10 cellular contexts compared by ENCODE assay signal in the genomic region with DNA sequence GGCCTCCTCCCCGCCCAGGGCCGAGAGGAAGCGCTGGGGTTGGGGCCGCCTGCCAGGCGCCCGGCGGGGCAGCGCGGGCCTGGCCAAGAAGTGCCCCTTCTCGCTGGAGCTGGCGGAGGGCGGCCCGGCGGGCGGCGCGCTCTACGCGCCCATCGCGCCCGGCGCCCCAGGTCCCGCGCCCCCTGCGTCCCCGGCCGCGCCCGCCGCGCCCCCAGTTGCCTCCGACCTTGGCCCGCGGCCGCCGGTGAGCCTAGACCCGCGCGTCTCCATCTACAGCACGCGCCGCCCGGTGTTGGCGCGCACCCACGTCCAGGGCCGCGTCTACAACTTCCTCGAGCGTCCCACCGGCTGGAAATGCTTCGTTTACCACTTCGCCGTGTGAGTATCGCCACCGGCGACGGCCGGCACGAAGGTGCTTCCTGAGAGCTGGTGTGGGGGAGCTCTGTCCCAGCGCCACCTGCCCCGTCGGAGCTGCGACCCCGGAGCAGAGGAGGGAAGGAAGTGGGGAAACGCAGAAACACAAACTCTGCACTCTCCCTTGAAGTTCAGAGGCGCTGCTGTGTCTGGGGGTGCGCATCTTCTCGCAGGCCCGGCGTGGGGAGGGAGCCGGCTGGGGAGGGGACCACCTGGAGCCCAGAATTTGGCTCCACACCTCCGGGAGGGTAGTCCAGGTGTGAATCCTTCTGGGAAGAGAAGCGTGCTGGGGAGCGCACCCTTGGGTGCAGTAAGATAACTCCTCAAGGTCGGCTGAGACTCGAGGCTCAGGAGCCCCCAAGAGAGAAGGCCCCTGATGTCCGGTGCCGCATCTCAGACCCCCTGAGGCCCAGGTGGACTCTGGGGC. TPM values are rescaled to one million over a fixed set of nuclear protein-coding genes. Genes with fewer than 3 reads are reported as not detected.
DNase-seq lines count a peak whose midpoint lies in the region; ATAC-seq, FAIRE-seq and TF ChIP-seq lines count a peak whose summit lies in the region.
"Had no signal": no experiment of that assay in that cellular context is flagged by ENCODE, and none has a peak within 500 bp of the region (broad histone marks: within the 10 kb centered on the region; RNA-seq: fewer than 3 reads in every experiment).

No MANE protein-coding gene starts in this region.

- H3K4me3 ChIP-seq in lower lobe of right lung (peak overlapping the region; percentile 61), tibial nerve (peak overlapping the region in 3 of 4 donors; percentile 9 to 49 (median 49))

- intact Hi-C loops in lower lobe of right lung (cut with DNase I), result loop anchor here (10.0 kb wide), 1 partner anchor 449 kb away; no protein-coding TSS in a partner anchor

- H3K9me3 ChIP-seq in lower lobe of right lung, result no peaks in the 10 kb centered on the region
- H3K9me3 ChIP-seq in tibial nerve, result peaks cover 0 to 10% (median 0%) of the 10 kb centered on the region in 4 donors

- H3K27ac ChIP-seq in lower lobe of right lung, result peak overlapping the region; percentile 62
- peak overlapping the region in 1 of 4 donors; percentile 45 for H3K27ac ChIP-seq in tibial nerve

- TF ChIP-seq EP300 in tibial nerve (IDR thresholded peaks at IDR 0.05), result no peak

- H3K36me3 Mint-ChIP-seq in activated naive CD4-positive, alpha-beta T cell treated with anti-CD3 and anti-CD28 coated beads, Interleukin-2, amount 50 U/mL, for 72 hours, result no peaks in the 10 kb centered on the region

- ATAC-seq in activated naive CD4-positive, alpha-beta T cell treated with anti-CD3 and anti-CD28 coated beads, Interleukin-2, amount 50 U/mL, for 72 hours, result peak; percentile 48 to 52
- ATAC-seq in lower lobe of right lung, result peak in 1 of 2 donors; percentile 1

- peaks cover 35% of the 10 kb centered on the region for H3K4me1 ChIP-seq in lower lobe of right lung
- peaks cover 0 to 19% (median 8%) of the 10 kb centered on the region in 4 donors for H3K4me1 ChIP-seq in tibial nerve

- DNase-seq in NOMO-1 treated with DMSO at 0.1 percent for 48 hours (lab: John Stamatoyannopoulos, UW; ENCODE audit: unreplicated experiment) (peak; percentile 7), NOMO-1 treated with dmso at 0.1 percent for 144 hours (lab: John Stamatoyannopoulos, UW; ENCODE audit: unreplicated experiment) (no peak), lower lobe of right lung (peak; percentile 70), tibial nerve (ENCODE audit: low spot score in 2 of 2) (no peak), NCI-H128 (lab: John Stamatoyannopoulos, UW; ENCODE audit: unreplicated experiment) (no peak), AML-193 (lab: John Stamatoyannopoulos, UW) (no peak), GM12891 (ENCODE audit: insufficient read length, low spot score) (no peak)
- peak; percentile 48 to 63 for DNase-seq in activated naive CD4-positive, alpha-beta T cell treated with anti-CD3 and anti-CD28 coated beads, Interleukin-2, amount 50 U/mL, for 72 hours (ENCODE audit: low spot score in 2 of 2)

- WGBS in tibial nerve, 2 donors, result 5 to 12% methylated on average over 33 to 68 of the region's 80 CpGs

- FAIRE-seq in GM12891 (lab: Jason Lieb, UNC), result no peak
- FAIRE-seq: islet of Langerhans had no signal

- H3K27ac Mint-ChIP-seq in activated naive CD4-positive, alpha-beta T cell treated with anti-CD3 and anti-CD28 coated beads, Interleukin-2, amount 50 U/mL, for 72 hours, result peak overlapping the region in 1 of 2 donors; percentile 81

- TF ChIP-seq POLR2A in tibial nerve (IDR thresholded peaks at IDR 0.05) (no peak), GM12891 (IDR thresholded peaks at IDR 0.05; ENCODE audit: low read depth, low read length) (no peak)

- H3K27me3 ChIP-seq in lower lobe of right lung (ENCODE audit: low read depth) (peaks cover 4% of the 10 kb centered on the region), tibial nerve (peaks cover 0 to 63% of the 10 kb centered on the region in 2 donors)

- H3K36me3 ChIP-seq in lower lobe of right lung, result no peaks in the 10 kb centered on the region
- no peaks in the 10 kb centered on the region for H3K36me3 ChIP-seq in tibial nerve

- H3K9me3 Mint-ChIP-seq in activated naive CD4-positive, alpha-beta T cell treated with anti-CD3 and anti-CD28 coated beads, Interleukin-2, amount 50 U/mL, for 72 hours, result no peaks in the 10 kb centered on the region

- TF ChIP-seq CTCF in lower lobe of right lung (IDR thresholded peaks at IDR 0.05), result no peak
- TF ChIP-seq CTCF in tibial nerve (IDR thresholded peaks at IDR 0.05), result no peak

TF ChIP-seq in GM12891, 5 proteins besides CTCF, POLR2A, EP300 and RAD21:
- no peak for TF ChIP-seq PAX5 (IDR thresholded peaks at IDR 0.05; ENCODE audit: insufficient read depth, low read length, severe bottlenecking)

RNA-seq across cellular contexts. Expression of a gene that starts 0.5 kb away (rescaled TPM):
- 10 to 100 TPM; 12.2 to 19.3 TPM for total RNA-seq in activated naive CD4-positive, alpha-beta T cell treated with anti-CD3 and anti-CD28 coated beads, Interleukin-2, amount 50 U/mL, for 72 hours
- 51.0 TPM for total RNA-seq in lower lobe of right lung
- 10 to 100 TPM in 1 of 4 donors, 1 to 10 TPM in 3; 3.5 to 11.4 (median 7.5) TPM for total RNA-seq in tibial nerve
- polyA plus RNA-seq in GM12891 (2012; ENCODE audit: low read depth, missing spikeins), result 0.46 TPM
- polyA plus RNA-seq: BJ had no signal

RNA-seq across cellular contexts. Expression of a gene that starts 1.0 kb away (rescaled TPM):
- total RNA-seq in activated naive CD4-positive, alpha-beta T cell treated with anti-CD3 and anti-CD28 coated beads, Interleukin-2, amount 50 U/mL, for 72 hours, result not detected
- total RNA-seq in lower lobe of right lung (not detected), tibial nerve (not detected)
- not detected for polyA plus RNA-seq in GM12891 (2012; ENCODE audit: low read depth, missing spikeins)
- polyA plus RNA-seq: BJ had no signal

RNA-seq across cellular contexts. Expression of a gene that starts 44.8 kb away (rescaled TPM):
- 10 to 100 TPM; 31.8 to 38.7 TPM for total RNA-seq in activated naive CD4-positive, alpha-beta T cell treated with anti-CD3 and anti-CD28 coated beads, Interleukin-2, amount 50 U/mL, for 72 hours
- 38.8 TPM for total RNA-seq in lower lobe of right lung
- total RNA-seq in tibial nerve, result 10 to 100 TPM; 44.8 to 54.3 (median 49.1) TPM
- 28.8 TPM for polyA plus RNA-seq in GM12891 (2012; ENCODE audit: low read depth, missing spikeins)

Comparison
In these comparisons a context has a peak if more than half of its experiments do, and no peak if none do; other contexts are left out.
1. DNase-seq: peak in NOMO-1 treated with DMSO at 0.1 percent for 48 hours (single experiment), activated naive CD4-positive, alpha-beta T cell treated with anti-CD3 and anti-CD28 coated beads, Interleukin-2, amount 50 U/mL, for 72 hours (2 of 2) and lower lobe of right lung (single experiment); none in NOMO-1 treated with dmso at 0.1 percent for 144 hours (single experiment), tibial nerve (0 of 2), NCI-H128 (single experiment), AML-193 (0 of 2) and GM12891 (single experiment).